ENCODE assay signal across 15 cellular contexts in the genomic region with DNA sequence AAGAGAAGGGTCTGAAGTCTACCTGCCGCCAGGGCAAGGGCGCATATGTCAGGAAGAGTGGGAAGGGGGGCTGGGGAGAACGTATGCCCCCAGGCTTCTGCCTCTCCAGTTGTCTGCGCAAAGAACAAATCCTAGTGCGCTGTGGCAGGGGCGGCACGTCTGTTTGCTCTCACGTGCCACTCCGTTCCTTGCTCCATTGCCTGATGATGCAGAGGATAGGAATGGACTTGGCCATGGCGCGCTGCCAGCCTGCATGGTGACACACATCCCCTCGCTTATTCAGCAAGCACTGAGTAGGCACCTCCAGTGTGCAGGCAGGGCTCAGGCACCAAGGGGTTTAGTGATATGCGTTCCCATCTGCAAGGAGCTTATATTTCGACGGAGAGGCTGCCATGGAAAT. TPM values are rescaled to one million over a fixed set of nuclear protein-coding genes. Genes with fewer than 3 reads are reported as not detected.
A peak's percentile ranks its signal among the peaks of the same experiment; 100 is the strongest.
DNase-seq lines count a peak whose midpoint lies in the region; FAIRE-seq and TF ChIP-seq lines count a peak whose summit lies in the region.
"Had no signal": no experiment of that assay in that cellular context is flagged by ENCODE, and none has a peak within 500 bp of the region (broad histone marks: within the 10 kb centered on the region; RNA-seq: fewer than 3 reads in every experiment).

No MANE protein-coding gene starts in this region.

- no peaks in the 10 kb centered on the region for H3K36me3 ChIP-seq in neuronal stem cell (replicated peaks in 1 of 2; ENCODE audit: control insufficient read depth in 2 of 2, insufficient read depth in 2 of 2, low read length in 2 of 2)
- H3K36me3 ChIP-seq: heart left ventricle had no signal

- no peak overlapping the region for H2AFZ ChIP-seq in neuronal stem cell (ENCODE audit: low read length)

- peaks cover 7 to 8% of the 10 kb centered on the region in 2 donors for H3K9me3 ChIP-seq in neuronal stem cell (replicated peaks in 1 of 2; ENCODE audit: control insufficient read depth in 2 of 2, insufficient read depth in 1 of 2, low read depth in 1 of 2, low read length in 2 of 2)

- no peak overlapping the region for H2BK15ac ChIP-seq in neuronal stem cell (ENCODE audit: low read length)

- H3K23ac ChIP-seq in neuronal stem cell (ENCODE audit: low read depth, low read length, poor library complexity) = no peak overlapping the region

- peak overlapping the region; percentile 23 for H3K18ac ChIP-seq in neuronal stem cell (ENCODE audit: low read length)

- H4K8ac ChIP-seq in neuronal stem cell (ENCODE audit: low read depth, low read length) = no peak overlapping the region

- no peak for FAIRE-seq in D721Med (lab: Jason Lieb, UNC)

- H3K4me3 Mint-ChIP-seq in activated CD4-positive, alpha-beta T cell treated with anti-CD3 and anti-CD28 coated beads, Interleukin-2, amount 10 ng/mL, durations not matched to agents 7 days and 5 days = no peak overlapping the region
- H3K4me3 Mint-ChIP-seq: activated CD4-positive, alpha-beta T cell treated with anti-CD3 and anti-CD28 coated beads, Interleukin-2, amount 10 ng/mL, durations not matched to agents 24 days and 14 days; memory B cell had no signal

- H3K27me3 Mint-ChIP-seq in activated CD4-positive, alpha-beta T cell treated with anti-CD3 and anti-CD28 coated beads, Interleukin-2, amount 10 ng/mL, durations not matched to agents 7 days and 5 days = peaks cover 8% of the 10 kb centered on the region

- H3K4ac ChIP-seq in neuronal stem cell (ENCODE audit: low read length) = no peak overlapping the region

- peak; percentile 96 for DNase-seq in Daoy (ENCODE audit: low read depth)
- peak; percentile 54 for DNase-seq in NCI-H460 (ENCODE audit: extremely low read depth, low read depth)
- peak; percentile 31 to 89 for DNase-seq in dermis microvascular lymphatic vessel endothelial cell (ENCODE audit: low read depth in 2 of 2)
- DNase-seq in neuronal stem cell (ENCODE audit: low spot score) = no peak
- DNase-seq in D721Med (ENCODE audit: insufficient read length, low spot score) = no peak
- DNase-seq in amniotic stem cell (lab: John Stamatoyannopoulos, UW) = no peak
- DNase-seq in activated CD4-positive, alpha-beta T cell treated with anti-CD3 and anti-CD28 coated beads, Interleukin-2, amount 10 ng/mL, durations not matched to agents 7 days and 5 days = no peak
- no peak for DNase-seq in lower leg skin (ENCODE audit: low spot score in 2 of 2)
- DNase-seq: activated CD4-positive, alpha-beta T cell treated with anti-CD3 and anti-CD28 coated beads, Interleukin-2, amount 10 ng/mL, durations not matched to agents 24 days and 14 days; activated effector memory CD4-positive, alpha-beta T cell treated with anti-CD3 and anti-CD28 coated beads, Interleukin-2, amount 50 U/mL, for 16 hours; cerebellar nuclear complex; NCI-H526 had no signal

- no peak overlapping the region for H3K4me3 ChIP-seq in neuronal stem cell (ENCODE audit: low read length in 2 of 2)
- no peak overlapping the region for H3K4me3 ChIP-seq in lower leg skin (ENCODE audit: low read depth, poor library complexity, severe bottlenecking)
- H3K4me3 ChIP-seq: heart left ventricle had no signal

- POLR2A ChIA-PET in activated CD4-positive, alpha-beta T cell treated with anti-CD3 and anti-CD28 coated beads, Interleukin-2, amount 10 ng/mL, durations not matched to agents 7 days and 5 days (lab: Charles Lee) = no interaction called here

- H3K9me3 Mint-ChIP-seq in activated CD4-positive, alpha-beta T cell treated with anti-CD3 and anti-CD28 coated beads, Interleukin-2, amount 10 ng/mL, durations not matched to agents 7 days and 5 days = no peaks in the 10 kb centered on the region
- H3K9me3 Mint-ChIP-seq: activated CD4-positive, alpha-beta T cell treated with anti-CD3 and anti-CD28 coated beads, Interleukin-2, amount 10 ng/mL, durations not matched to agents 24 days and 14 days had no signal

- H3K36me3 Mint-ChIP-seq in activated CD4-positive, alpha-beta T cell treated with anti-CD3 and anti-CD28 coated beads, Interleukin-2, amount 10 ng/mL, durations not matched to agents 7 days and 5 days (ENCODE audit: low read depth) = no peaks in the 10 kb centered on the region
- H3K36me3 Mint-ChIP-seq: memory B cell had no signal

- no peak overlapping the region for H4K91ac ChIP-seq in neuronal stem cell (ENCODE audit: low read depth, low read length, poor library complexity)

- peak overlapping the region; percentile 17 for H2AK5ac ChIP-seq in neuronal stem cell (ENCODE audit: low read depth, low read length)

- no peak overlapping the region for H3K27ac Mint-ChIP-seq in activated CD4-positive, alpha-beta T cell treated with anti-CD3 and anti-CD28 coated beads, Interleukin-2, amount 10 ng/mL, durations not matched to agents 7 days and 5 days
- H3K27ac Mint-ChIP-seq: activated CD4-positive, alpha-beta T cell treated with anti-CD3 and anti-CD28 coated beads, Interleukin-2, amount 10 ng/mL, durations not matched to agents 24 days and 14 days; memory B cell had no signal

- H3K4me1 ChIP-seq in neuronal stem cell (ENCODE audit: control insufficient read depth in 2 of 2, insufficient read depth in 1 of 2, low read depth in 1 of 2, low read length in 2 of 2) = no peaks in the 10 kb centered on the region
- H3K4me1 ChIP-seq: heart left ventricle had no signal

- no peak overlapping the region for H3K27ac ChIP-seq in neuronal stem cell (replicated peaks; ENCODE audit: low read length)
- H3K27ac ChIP-seq: heart left ventricle had no signal

- WGBS in neuronal stem cell (ENCODE audit: extremely low coverage in 2 of 2, insufficient read length in 2 of 2, insufficient replicate concordance in 1 of 2), 2 donors = no CpG with 5 or more reads among the region's 15 CpGs
- 78 to 88% methylated on average over 15 of the region's 15 CpGs for WGBS in lower leg skin, 2 donors

- CTCF ChIA-PET in activated CD4-positive, alpha-beta T cell treated with anti-CD3 and anti-CD28 coated beads, Interleukin-2, amount 10 ng/mL, durations not matched to agents 7 days and 5 days (lab: Charles Lee) = no interaction called here

- no peak overlapping the region for H2BK5ac ChIP-seq in neuronal stem cell (ENCODE audit: low read length)

- TF ChIP-seq CTCF in D721Med (IDR thresholded peaks at IDR 0.05; ENCODE audit: insufficient read depth, missing control alignments) = no peak
- no peak for TF ChIP-seq CTCF in lower leg skin (IDR thresholded peaks at IDR 0.05)

- H3K79me1 ChIP-seq in neuronal stem cell (ENCODE audit: low read depth, low read length) = no peaks in the 10 kb centered on the region

- no peak overlapping the region for H2BK12ac ChIP-seq in neuronal stem cell (ENCODE audit: low read length)

- intact Hi-C loops in lower leg skin (cut with DNase I; ENCODE audit: low total_unique reads) = no loop called here

- peaks cover 0 to 3% (median 0%) of the 10 kb centered on the region in 3 experiments for H3K27me3 ChIP-seq in neuronal stem cell (ENCODE audit: control insufficient read depth in 3 of 3, insufficient read depth in 3 of 3, low read depth in 1 of 3, low read length in 3 of 3)

- no peak for TF ChIP-seq POLR2A in lower leg skin (IDR thresholded peaks at IDR 0.05)

- no peak overlapping the region for H3K14ac ChIP-seq in neuronal stem cell (ENCODE audit: low read length)

- H3K9ac ChIP-seq in neuronal stem cell (ENCODE audit: low read depth, low read length, poor library complexity) = no peak overlapping the region

- no peaks in the 10 kb centered on the region for H3K4me1 Mint-ChIP-seq in activated CD4-positive, alpha-beta T cell treated with anti-CD3 and anti-CD28 coated beads, Interleukin-2, amount 10 ng/mL, durations not matched to agents 7 days and 5 days
- H3K4me1 Mint-ChIP-seq: activated CD4-positive, alpha-beta T cell treated with anti-CD3 and anti-CD28 coated beads, Interleukin-2, amount 10 ng/mL, durations not matched to agents 24 days and 14 days; memory B cell had no signal

- H2BK120ac ChIP-seq in neuronal stem cell (ENCODE audit: low read depth, low read length) = no peak overlapping the region

- no peak overlapping the region for H3K4me2 ChIP-seq in neuronal stem cell (ENCODE audit: insufficient read depth, low read length, poor library complexity, severe bottlenecking)

RNA-seq across cellular contexts. Expression of gene SLC22A11, which starts 10.1 kb away (rescaled TPM):
- not detected in 2 replicates for total RNA-seq in Daoy (2014; rRNA removed; shearing (Covaris generic))
- 0.02 TPM in 1 of 2 replicates, not detected in the other for total RNA-seq in NCI-H460 (2014; rRNA removed; shearing (Covaris generic))
- polyA plus RNA-seq in NCI-H460 (2014; cell fraction: nucleus; rRNA removed) = not detected in 2 replicates
- not detected in 2 replicates for total RNA-seq in dermis microvascular lymphatic vessel endothelial cell
- polyA plus RNA-seq in neuronal stem cell (2013, experiment 1 of 2) = 0.04 TPM
- not detected for polyA plus RNA-seq in neuronal stem cell (2013, experiment 2 of 2)
- not detected for total RNA-seq in activated CD4-positive, alpha-beta T cell treated with anti-CD3 and anti-CD28 coated beads, Interleukin-2, amount 10 ng/mL, durations not matched to agents 7 days and 5 days
- total RNA-seq in lower leg skin = under 1 TPM in 1 of 4 donors, not detected in 3; 0.13 TPM
- total RNA-seq: activated CD4-positive, alpha-beta T cell treated with anti-CD3 and anti-CD28 coated beads, Interleukin-2, amount 10 ng/mL, durations not matched to agents 24 days and 14 days; heart left ventricle; osteocyte had no signal
- polyA plus RNA-seq: heart left ventricle had no signal

RNA-seq across cellular contexts. Expression of gene SLC22A12, which starts 45.4 kb away (rescaled TPM):
- total RNA-seq in Daoy (2014; rRNA removed; shearing (Covaris generic)) = not detected in 2 replicates
- total RNA-seq in NCI-H460 (2014; rRNA removed; shearing (Covaris generic)) = not detected in 2 replicates
- not detected in 2 replicates for polyA plus RNA-seq in NCI-H460 (2014; cell fraction: nucleus; rRNA removed)
- total RNA-seq in dermis microvascular lymphatic vessel endothelial cell = not detected in 2 replicates
- not detected for polyA plus RNA-seq in neuronal stem cell (2013, experiment 1 of 2)
- polyA plus RNA-seq in neuronal stem cell (2013, experiment 2 of 2) = not detected
- not detected for total RNA-seq in activated CD4-positive, alpha-beta T cell treated with anti-CD3 and anti-CD28 coated beads, Interleukin-2, amount 10 ng/mL, durations not matched to agents 7 days and 5 days
- not detected for total RNA-seq in lower leg skin
- total RNA-seq: activated CD4-positive, alpha-beta T cell treated with anti-CD3 and anti-CD28 coated beads, Interleukin-2, amount 10 ng/mL, durations not matched to agents 24 days and 14 days; heart left ventricle; osteocyte had no signal
- polyA plus RNA-seq: heart left ventricle had no signal

Comparison
In these comparisons a context has a peak if more than half of its experiments do, and no peak if none do; other contexts are left out.
1. DNase-seq: peak in Daoy (single experiment), NCI-H460 (single experiment) and dermis microvascular lymphatic vessel endothelial cell (2 of 2); none in neuronal stem cell (single experiment), D721Med (single experiment), amniotic stem cell (single experiment), activated CD4-positive, alpha-beta T cell treated with anti-CD3 and anti-CD28 coated beads, Interleukin-2, amount 10 ng/mL, durations not matched to agents 7 days and 5 days (single experiment) and lower leg skin (0 of 2).